In the genomic region with DNA sequence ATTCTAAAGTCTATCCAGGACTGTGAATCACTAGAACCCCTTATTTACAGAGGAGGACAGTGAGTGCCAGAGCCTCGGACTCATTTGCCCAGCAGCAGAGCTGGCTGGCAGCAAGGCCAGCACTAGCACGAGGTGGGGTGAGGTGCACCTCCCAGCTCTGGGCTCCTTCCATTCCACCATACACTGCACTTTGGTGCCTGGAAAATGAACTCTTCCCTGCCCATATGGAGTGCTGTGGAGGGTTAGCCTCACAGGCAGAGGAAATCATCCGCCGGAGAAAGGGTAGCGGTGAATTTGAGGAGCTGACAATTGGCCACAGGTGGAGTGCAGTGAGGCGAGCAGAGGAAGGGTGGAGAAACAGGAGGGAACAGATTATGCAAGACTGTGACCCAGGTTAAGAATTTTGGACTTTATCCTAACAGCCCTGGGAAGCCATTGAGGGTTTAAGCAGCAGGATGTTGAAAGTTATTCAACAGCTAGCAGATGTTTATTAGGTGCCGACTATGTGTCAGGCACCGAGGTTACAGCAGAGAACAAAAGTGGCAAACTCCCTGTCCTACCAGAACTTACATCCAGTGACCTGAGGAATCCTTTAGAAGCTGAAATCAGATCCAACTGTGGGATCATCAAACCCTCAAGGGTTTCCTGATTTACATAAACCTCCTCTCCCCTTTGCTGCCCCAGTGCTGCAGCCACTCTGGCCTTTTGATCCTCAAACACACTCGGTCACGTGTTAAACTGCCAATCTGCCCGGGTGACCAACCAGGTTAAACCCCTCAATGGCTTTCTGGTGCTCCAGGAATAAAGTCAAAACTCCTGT, we compare ENCODE assay signal across 9 cellular contexts. TPM values are rescaled to one million over a fixed set of nuclear protein-coding genes. Genes with fewer than 3 reads are reported as not detected.
DNase-seq lines count a peak whose midpoint lies in the region; TF ChIP-seq lines count a peak whose summit lies in the region.
"Had no signal": no experiment of that assay in that cellular context is flagged by ENCODE, and none has a peak within 500 bp of the region (broad histone marks: within the 10 kb centered on the region; RNA-seq: fewer than 3 reads in every experiment).

No MANE protein-coding gene starts in this region.

- CTCF ChIA-PET in SK-N-SH (lab: Yijun Ruan, JAX) = interaction anchor here (0.6 to 2.5 kb wide), 3 partner anchors 13 to 1450 kb away, joined by 3 to 13 read pairs (median 3); no protein-coding TSS in a partner anchor

- no peak overlapping the region for H3K9ac ChIP-seq in stomach smooth muscle (ENCODE audit: low read length in 2 of 2)
- H3K9ac ChIP-seq in SK-N-SH = no peak overlapping the region

- DNase-seq in left kidney (ENCODE audit: low read depth, low spot score) (peak; percentile 70), NCI-H1694 treated with DMSO at 0.1 percent for 48 hours (lab: John Stamatoyannopoulos, UW) (no peak), AG08396 (ENCODE audit: low spot score) (no peak), SK-N-SH (no peak)
- DNase-seq in stimulated activated naive CD4-positive, alpha-beta T cell treated with Interleukin-2 at 50 U/mL for 16 hours (lab: John Stamatoyannopoulos, UW) = no peak
- DNase-seq: T-helper 2 cell had no signal

- H3K36me3 ChIP-seq in stomach smooth muscle (ENCODE audit: control insufficient read depth in 2 of 2, insufficient read depth in 2 of 2, low read length in 2 of 2) = peaks cover 2% of the 10 kb centered on the region in 2 donors
- peaks cover 0 to 4% of the 10 kb centered on the region in 2 experiments for H3K36me3 ChIP-seq in SK-N-SH (replicated peaks in 1 of 2; ENCODE audit: control insufficient read depth in 1 of 2, insufficient read depth in 2 of 2, low read length in 1 of 2)

- H4K20me1 ChIP-seq in SK-N-SH (ENCODE audit: insufficient read depth) = peaks cover 43% of the 10 kb centered on the region

- peaks cover 32% of the 10 kb centered on the region for H3K4me1 ChIP-seq in stomach smooth muscle (ENCODE audit: control insufficient read depth, insufficient read depth, low read length)
- peaks cover 9 to 16% of the 10 kb centered on the region in 2 experiments; a peak in 3 of 4 replicates for H3K4me1 ChIP-seq in SK-N-SH (ENCODE audit: control insufficient read depth in 1 of 2, insufficient read depth in 2 of 2, low read depth in 1 of 2, low read length in 1 of 2)

- no peaks in the 10 kb centered on the region for H3K9me2 ChIP-seq in SK-N-SH

- H3K79me2 ChIP-seq in SK-N-SH (ENCODE audit: insufficient read depth) = peaks cover 86% of the 10 kb centered on the region

- TF ChIP-seq RAD21 in Ishikawa (IDR thresholded peaks at IDR 0.05; ENCODE audit: low read depth) = no peak
- no peak for TF ChIP-seq RAD21 in SK-N-SH (IDR thresholded peaks at IDR 0.05; ENCODE audit: low read length)

- H3F3A ChIP-seq in SK-N-SH (replicated peaks; ENCODE audit: insufficient read depth) = no peaks in the 10 kb centered on the region

- H3K27ac ChIP-seq in cingulate gyrus (ENCODE audit: low read depth, low read length) (peak overlapping the region; percentile 16), stomach smooth muscle (ENCODE audit: low read length) (peak overlapping the region; percentile 37), SK-N-SH (ENCODE audit: low read depth in 2 of 2, low read length in 1 of 2) (no peak overlapping the region)

- H3K9me3 ChIP-seq in stomach smooth muscle (ENCODE audit: control insufficient read depth in 2 of 2, low read length in 2 of 2) (no peaks in the 10 kb centered on the region), SK-N-SH (no peaks in the 10 kb centered on the region)

- no peak overlapping the region for H3K4me2 ChIP-seq in SK-N-SH

- POLR2A ChIA-PET in SK-N-SH (lab: Yijun Ruan, JAX) = interaction anchor here (1.5 kb wide), 1 partner anchor 11 kb away, joined by 3 read pairs; no protein-coding TSS in a partner anchor

- H3K4me3 ChIP-seq in stomach smooth muscle (ENCODE audit: low read length in 2 of 2) (peak overlapping the region in 1 of 2 donors; percentile 8), SK-N-SH (ENCODE audit: low read depth in 2 of 2, low read length in 1 of 2) (no peak overlapping the region)

- WGBS in SK-N-SH (ENCODE audit: low lambda C conversion rate) = 90% methylated on average over 11 of the region's 11 CpGs

- TF ChIP-seq EP300 in Ishikawa (IDR thresholded peaks at IDR 0.05; ENCODE audit: borderline replicate concordance) = peak; percentile 44; the same call in 1 of the 2 replicates
- TF ChIP-seq EP300 in SK-N-SH (IDR thresholded peaks at IDR 0.05; ENCODE audit: borderline replicate concordance in 1 of 2, low read depth in 1 of 2, low read length in 1 of 2) = no peak

- H2AFZ ChIP-seq in SK-N-SH (ENCODE audit: low read depth) = no peak overlapping the region

- H3K27me3 ChIP-seq in stomach smooth muscle (ENCODE audit: control insufficient read depth in 1 of 2, insufficient read depth in 2 of 2, low read length in 2 of 2) (no peaks in the 10 kb centered on the region), SK-N-SH (ENCODE audit: insufficient read depth) (no peaks in the 10 kb centered on the region)

- no peak for TF ChIP-seq CTCF in SK-N-SH (IDR thresholded peaks at IDR 0.05)

TF ChIP-seq in Ishikawa, 13 proteins besides CTCF, POLR2A, EP300 and RAD21 (continues in another document):
- TF ChIP-seq NFIC (IDR thresholded peaks at IDR 0.05) (peak; percentile 62), EGR1 (IDR thresholded peaks at IDR 0.05) (no peak), CREB1 (IDR thresholded peaks at IDR 0.05; ENCODE audit: low read depth) (no peak), TAF1 (IDR thresholded peaks at IDR 0.05; ENCODE audit: low read depth) (no peak), TEAD4 (IDR thresholded peaks at IDR 0.05) (peak; percentile 72), ZBTB7A (IDR thresholded peaks at IDR 0.05; ENCODE audit: low read depth) (no peak), FOXM1 (IDR thresholded peaks at IDR 0.05; ENCODE audit: borderline replicate concordance, low read depth) (no peak)
- TF ChIP-seq, protein P1, sequence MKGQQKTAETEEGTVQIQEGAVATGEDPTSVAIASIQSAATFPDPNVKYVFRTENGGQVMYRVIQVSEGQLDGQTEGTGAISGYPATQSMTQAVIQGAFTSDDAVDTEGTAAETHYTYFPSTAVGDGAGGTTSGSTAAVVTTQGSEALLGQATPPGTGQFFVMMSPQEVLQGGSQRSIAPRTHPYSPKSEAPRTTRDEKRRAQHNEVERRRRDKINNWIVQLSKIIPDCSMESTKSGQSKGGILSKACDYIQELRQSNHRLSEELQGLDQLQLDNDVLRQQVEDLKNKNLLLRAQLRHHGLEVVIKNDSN (IDR thresholded peaks at IDR 0.05) = peak; percentile 68; the same call in 1 of the 2 replicates

TF ChIP-seq in SK-N-SH, 30 proteins besides CTCF, POLR2A, EP300 and RAD21 (continues in another document):
- TF ChIP-seq, protein P2, sequence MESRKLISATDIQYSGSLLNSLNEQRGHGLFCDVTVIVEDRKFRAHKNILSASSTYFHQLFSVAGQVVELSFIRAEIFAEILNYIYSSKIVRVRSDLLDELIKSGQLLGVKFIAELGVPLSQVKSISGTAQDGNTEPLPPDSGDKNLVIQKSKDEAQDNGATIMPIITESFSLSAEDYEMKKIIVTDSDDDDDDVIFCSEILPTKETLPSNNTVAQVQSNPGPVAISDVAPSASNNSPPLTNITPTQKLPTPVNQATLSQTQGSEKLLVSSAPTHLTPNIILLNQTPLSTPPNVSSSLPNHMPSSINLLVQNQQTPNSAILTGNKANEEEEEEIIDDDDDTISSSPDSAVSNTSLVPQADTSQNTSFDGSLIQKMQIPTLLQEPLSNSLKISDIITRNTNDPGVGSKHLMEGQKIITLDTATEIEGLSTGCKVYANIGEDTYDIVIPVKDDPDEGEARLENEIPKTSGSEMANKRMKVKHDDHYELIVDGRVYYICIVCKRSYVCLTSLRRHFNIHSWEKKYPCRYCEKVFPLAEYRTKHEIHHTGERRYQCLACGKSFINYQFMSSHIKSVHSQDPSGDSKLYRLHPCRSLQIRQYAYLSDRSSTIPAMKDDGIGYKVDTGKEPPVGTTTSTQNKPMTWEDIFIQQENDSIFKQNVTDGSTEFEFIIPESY (IDR thresholded peaks at IDR 0.05; ENCODE audit: borderline replicate concordance, low read depth) = no peak
- TF ChIP-seq, protein P3, sequence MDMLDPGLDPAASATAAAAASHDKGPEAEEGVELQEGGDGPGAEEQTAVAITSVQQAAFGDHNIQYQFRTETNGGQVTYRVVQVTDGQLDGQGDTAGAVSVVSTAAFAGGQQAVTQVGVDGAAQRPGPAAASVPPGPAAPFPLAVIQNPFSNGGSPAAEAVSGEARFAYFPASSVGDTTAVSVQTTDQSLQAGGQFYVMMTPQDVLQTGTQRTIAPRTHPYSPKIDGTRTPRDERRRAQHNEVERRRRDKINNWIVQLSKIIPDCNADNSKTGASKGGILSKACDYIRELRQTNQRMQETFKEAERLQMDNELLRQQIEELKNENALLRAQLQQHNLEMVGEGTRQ (IDR thresholded peaks at IDR 0.05; ENCODE audit: borderline replicate concordance, low read depth, low read length) = no peak
- TF ChIP-seq, protein P4, sequence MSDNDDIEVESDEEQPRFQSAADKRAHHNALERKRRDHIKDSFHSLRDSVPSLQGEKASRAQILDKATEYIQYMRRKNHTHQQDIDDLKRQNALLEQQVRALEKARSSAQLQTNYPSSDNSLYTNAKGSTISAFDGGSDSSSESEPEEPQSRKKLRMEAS (IDR thresholded peaks at IDR 0.05; ENCODE audit: low read depth) = no peak
- TF ChIP-seq TAF1 (IDR thresholded peaks at IDR 0.05; ENCODE audit: borderline replicate concordance, low read depth, low read length) = no peak
- no peak for TF ChIP-seq RXRA (IDR thresholded peaks at IDR 0.05; ENCODE audit: borderline replicate concordance, low read depth)

RNA-seq across cellular contexts. Expression of a gene that starts 6.2 kb away (rescaled TPM):
- 23.5 and 26.1 TPM in 2 replicates for polyA plus RNA-seq in SK-N-SH (2012; rRNA removed)
- 16.8 and 19.2 TPM in 2 replicates for polyA plus RNA-seq in SK-N-SH (2012; cell fraction: cytosol; rRNA removed)
- 33.0 and 34.5 TPM in 2 replicates for polyA plus RNA-seq in SK-N-SH (2012; cell fraction: nucleus; rRNA removed)

RNA-seq across cellular contexts. Expression of a gene that starts 43.7 kb away (rescaled TPM):
- not detected in 2 replicates for polyA plus RNA-seq in SK-N-SH (2012; rRNA removed)
- not detected in 2 replicates for polyA plus RNA-seq in SK-N-SH (2012; cell fraction: cytosol; rRNA removed)
- polyA plus RNA-seq in SK-N-SH (2012; cell fraction: nucleus; rRNA removed) = not detected in 2 replicates

RNA-seq across cellular contexts. Expression of a gene that starts 46.0 kb away (rescaled TPM):
- polyA plus RNA-seq in SK-N-SH (2012; rRNA removed) = not detected in 2 replicates
- polyA plus RNA-seq in SK-N-SH (2012; cell fraction: cytosol; rRNA removed) = not detected in 2 replicates
- not detected in 2 replicates for polyA plus RNA-seq in SK-N-SH (2012; cell fraction: nucleus; rRNA removed)

Comparison
In these comparisons a context has a peak if more than half of its experiments do, and no peak if none do; other contexts are left out.
1. H3K27ac ChIP-seq: peak in cingulate gyrus (single experiment) and stomach smooth muscle (single experiment); none in SK-N-SH (0 of 2).